Comparison of ENCODE assay signal across 8 cellular contexts in genomic region chr5:32312682-32313523, GRCh38. TPM values are rescaled to one million over a fixed set of nuclear protein-coding genes. Genes with fewer than 3 reads are reported as not detected.
DNase-seq lines count a peak whose midpoint lies in the region; ATAC-seq and TF ChIP-seq lines count a peak whose summit lies in the region.

MTMR12 (minus strand) TSS chr5:32312939; CDS start chr5:32312838, 101 bp downstream.

- peak; percentile 99 for DNase-seq in AG20443 (ENCODE audit: low spot score)
- peak; percentile 99 for DNase-seq in NCI-H510A (lab: John Stamatoyannopoulos, UW)
- peak; percentile 99 for DNase-seq in activated CD4-positive, alpha-beta T cell treated with anti-CD3 and anti-CD28 coated beads for 1 hour
- DNase-seq in cerebellum (ENCODE audit: low spot score), result peak; percentile 100
- peak; percentile 100 for DNase-seq in islet precursor cell
- DNase-seq in stimulated activated CD4-positive, alpha-beta T cell treated with anti-CD3 and anti-CD28 coated beads, Interleukin-12 subunit alpha, Interleukin-12 subunit beta, amount 100 ng/mL, for 48 hours (ENCODE audit: low read depth in 2 of 3, low spot score in 1 of 3), result peak; percentile 99 to 100 (median 100)

- peak; percentile 81 for TF ChIP-seq POLR2A in GM19099 (IDR thresholded peaks at IDR 0.05; ENCODE audit: extremely low read depth, insufficient read length, low read depth)

- ATAC-seq in HG03432 (IDR thresholded peaks at IDR 0.05; ENCODE audit: unreplicated experiment), result peak; percentile 92

RNA-seq across cellular contexts. Expression of gene MTMR12, which starts in this region (rescaled TPM):
- 20.2 TPM for total RNA-seq in cerebellum

Comparison
In these comparisons a context has a peak if more than half of its experiments do, and no peak if none do; other contexts are left out.
1. Peak in every context shown above with its lines: DNase-seq and ATAC-seq.